In the genomic region with DNA sequence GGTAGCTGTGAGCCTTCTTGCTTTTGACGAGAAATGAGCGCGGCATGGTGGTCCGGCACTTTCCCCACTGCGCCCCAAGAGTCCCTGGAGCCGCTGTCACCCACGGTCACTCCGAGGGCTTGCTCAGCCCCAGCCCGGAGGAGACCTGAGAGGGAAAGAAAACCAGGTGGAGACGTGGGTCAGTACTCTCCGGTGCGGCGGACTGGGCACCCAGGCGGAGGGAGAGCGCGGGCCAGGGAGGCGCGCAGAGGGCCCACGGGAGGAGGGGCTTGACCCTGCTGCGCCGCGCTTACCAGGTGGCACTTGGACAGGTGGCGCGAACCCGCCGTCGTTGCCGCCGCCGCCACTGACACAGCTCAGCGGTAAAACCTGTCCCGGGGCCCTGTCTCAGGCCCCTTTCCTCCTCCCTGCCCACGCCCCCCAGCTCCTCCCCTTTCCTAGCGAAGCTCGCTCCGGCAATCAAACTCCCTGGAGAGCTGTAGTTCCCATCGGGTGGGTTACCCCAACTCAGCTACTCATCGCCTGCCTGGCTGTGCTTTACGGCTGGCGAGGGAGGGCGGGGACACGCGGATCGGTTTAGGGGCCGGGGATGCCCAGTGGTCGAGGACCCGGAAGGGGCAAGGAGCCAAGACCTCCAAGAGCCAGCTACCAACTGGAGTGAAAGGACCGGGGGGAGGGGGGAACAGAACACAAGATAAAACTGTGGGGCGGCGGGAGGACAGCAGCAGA, we compare ENCODE assay signal across 1 cellular context.
TF ChIP-seq lines count a peak whose summit lies in the region.

No MANE protein-coding gene starts in this region.

TF ChIP-seq in GM12878, 131 proteins besides CTCF, POLR2A, EP300 and RAD21 (continued from another document):
- TF ChIP-seq MEF2B (IDR thresholded peaks at IDR 0.05; ENCODE audit: partially characterized antibody, poor library complexity, severe bottlenecking) (peak; percentile 85), TCF3 (IDR thresholded peaks at IDR 0.05; ENCODE audit: borderline replicate concordance, insufficient read depth, low read depth, low read length) (0 out of 2 replicates have a peak, but pooled peaks have one; percentile 44), RB1 (IDR thresholded peaks at IDR 0.05; ENCODE audit: borderline replicate concordance) (0 out of 2 replicates have a peak, but pooled peaks have one; percentile 47), KLF5 (IDR thresholded peaks at IDR 0.05; ENCODE audit: partially characterized antibody) (no peak), CREB1 (IDR thresholded peaks at IDR 0.05; ENCODE audit: low read depth) (0 out of 2 replicates have a peak, but pooled peaks have one; percentile 2), NKRF (conservative IDR thresholded peaks at IDR 0.05) (peak; percentile 74), ZNF274 (IDR thresholded peaks at IDR 0.05; ENCODE audit: insufficient read depth, insufficient read length) (no peak), FOXM1 (IDR thresholded peaks at IDR 0.05; ENCODE audit: low read depth, low read length) (no peak), IKZF1 (conservative IDR thresholded peaks at IDR 0.05) (peak; percentile 50; the same call in 1 of the 2 replicates), CHD1 (IDR thresholded peaks at IDR 0.05; ENCODE audit: low read depth, low read length) (0 out of 2 replicates have a peak, but pooled peaks have one; percentile 7), TCF12 (IDR thresholded peaks at IDR 0.05; ENCODE audit: low read depth, low read length) (0 out of 2 replicates have a peak, but pooled peaks have one; percentile 39), PKNOX1 (IDR thresholded peaks at IDR 0.05) (0 out of 2 replicates have a peak, but pooled peaks have one; percentile 6), GATAD2B (conservative IDR thresholded peaks at IDR 0.05; ENCODE audit: low read depth) (peak; percentile 74), ZNF384 (IDR thresholded peaks at IDR 0.05; ENCODE audit: borderline replicate concordance, low read depth, low read length) (no peak), POLR2AphosphoS2 (IDR thresholded peaks at IDR 0.05; ENCODE audit: low read depth, low read length) (no peak), STAT1 (conservative IDR thresholded peaks at IDR 0.05) (no peak), DPF2 (IDR thresholded peaks at IDR 0.05) (peak; percentile 49), BHLHE40 (IDR thresholded peaks at IDR 0.05; ENCODE audit: borderline replicate concordance in 1 of 2, low read depth in 2 of 2, low read length in 1 of 2) (peak in 1 of 2 experiments; percentile 10; a peak in 1 of 4 replicates), EGR1 (IDR thresholded peaks at IDR 0.05; ENCODE audit: borderline replicate concordance in 1 of 2, low read depth in 2 of 2, low read length in 2 of 2) (peak in 1 of 2 experiments; percentile 25; a peak in 1 of 3 replicates), MXI1 (IDR thresholded peaks at IDR 0.05; ENCODE audit: low read depth, low read length) (peak; percentile 26; the same call in 1 of the 2 replicates), BACH1 (IDR thresholded peaks at IDR 0.05; ENCODE audit: borderline replicate concordance) (0 out of 2 replicates have a peak, but pooled peaks have one; percentile 23), NFYA (IDR thresholded peaks at IDR 0.05; ENCODE audit: borderline replicate concordance, low read depth, low read length) (no peak), ZNF207 (IDR thresholded peaks at IDR 0.05; ENCODE audit: borderline replicate concordance) (peak; percentile 62; the same call in 1 of the 2 replicates), NR2F1 (conservative IDR thresholded peaks at IDR 0.05) (0 out of 2 replicates have a peak, but pooled peaks have one; percentile 61), IKZF2 (IDR thresholded peaks at IDR 0.05) (peak in 1 of 2 experiments; percentile 42; a peak in 2 of 4 replicates), CEBPB (IDR thresholded peaks at IDR 0.05; ENCODE audit: borderline replicate concordance in 1 of 2, low read depth in 2 of 2, low read length in 2 of 2) (no peak), EED (IDR thresholded peaks at IDR 0.05; ENCODE audit: low read depth) (peak; percentile 5), GABPA (IDR thresholded peaks at IDR 0.05; ENCODE audit: low read depth) (no peak)
- TF ChIP-seq, protein P1, sequence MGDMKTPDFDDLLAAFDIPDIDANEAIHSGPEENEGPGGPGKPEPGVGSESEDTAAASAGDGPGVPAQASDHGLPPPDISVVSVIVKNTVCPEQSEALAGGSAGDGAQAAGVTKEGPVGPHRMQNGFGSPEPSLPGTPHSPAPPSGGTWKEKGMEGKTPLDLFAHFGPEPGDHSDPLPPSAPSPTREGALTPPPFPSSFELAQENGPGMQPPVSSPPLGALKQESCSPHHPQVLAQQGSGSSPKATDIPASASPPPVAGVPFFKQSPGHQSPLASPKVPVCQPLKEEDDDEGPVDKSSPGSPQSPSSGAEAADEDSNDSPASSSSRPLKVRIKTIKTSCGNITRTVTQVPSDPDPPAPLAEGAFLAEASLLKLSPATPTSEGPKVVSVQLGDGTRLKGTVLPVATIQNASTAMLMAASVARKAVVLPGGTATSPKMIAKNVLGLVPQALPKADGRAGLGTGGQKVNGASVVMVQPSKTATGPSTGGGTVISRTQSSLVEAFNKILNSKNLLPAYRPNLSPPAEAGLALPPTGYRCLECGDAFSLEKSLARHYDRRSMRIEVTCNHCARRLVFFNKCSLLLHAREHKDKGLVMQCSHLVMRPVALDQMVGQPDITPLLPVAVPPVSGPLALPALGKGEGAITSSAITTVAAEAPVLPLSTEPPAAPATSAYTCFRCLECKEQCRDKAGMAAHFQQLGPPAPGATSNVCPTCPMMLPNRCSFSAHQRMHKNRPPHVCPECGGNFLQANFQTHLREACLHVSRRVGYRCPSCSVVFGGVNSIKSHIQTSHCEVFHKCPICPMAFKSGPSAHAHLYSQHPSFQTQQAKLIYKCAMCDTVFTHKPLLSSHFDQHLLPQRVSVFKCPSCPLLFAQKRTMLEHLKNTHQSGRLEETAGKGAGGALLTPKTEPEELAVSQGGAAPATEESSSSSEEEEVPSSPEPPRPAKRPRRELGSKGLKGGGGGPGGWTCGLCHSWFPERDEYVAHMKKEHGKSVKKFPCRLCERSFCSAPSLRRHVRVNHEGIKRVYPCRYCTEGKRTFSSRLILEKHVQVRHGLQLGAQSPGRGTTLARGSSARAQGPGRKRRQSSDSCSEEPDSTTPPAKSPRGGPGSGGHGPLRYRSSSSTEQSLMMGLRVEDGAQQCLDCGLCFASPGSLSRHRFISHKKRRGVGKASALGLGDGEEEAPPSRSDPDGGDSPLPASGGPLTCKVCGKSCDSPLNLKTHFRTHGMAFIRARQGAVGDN (IDR thresholded peaks at IDR 0.05), result 0 out of 2 replicates have a peak, but pooled peaks have one; percentile 25
- TF ChIP-seq, protein P2, sequence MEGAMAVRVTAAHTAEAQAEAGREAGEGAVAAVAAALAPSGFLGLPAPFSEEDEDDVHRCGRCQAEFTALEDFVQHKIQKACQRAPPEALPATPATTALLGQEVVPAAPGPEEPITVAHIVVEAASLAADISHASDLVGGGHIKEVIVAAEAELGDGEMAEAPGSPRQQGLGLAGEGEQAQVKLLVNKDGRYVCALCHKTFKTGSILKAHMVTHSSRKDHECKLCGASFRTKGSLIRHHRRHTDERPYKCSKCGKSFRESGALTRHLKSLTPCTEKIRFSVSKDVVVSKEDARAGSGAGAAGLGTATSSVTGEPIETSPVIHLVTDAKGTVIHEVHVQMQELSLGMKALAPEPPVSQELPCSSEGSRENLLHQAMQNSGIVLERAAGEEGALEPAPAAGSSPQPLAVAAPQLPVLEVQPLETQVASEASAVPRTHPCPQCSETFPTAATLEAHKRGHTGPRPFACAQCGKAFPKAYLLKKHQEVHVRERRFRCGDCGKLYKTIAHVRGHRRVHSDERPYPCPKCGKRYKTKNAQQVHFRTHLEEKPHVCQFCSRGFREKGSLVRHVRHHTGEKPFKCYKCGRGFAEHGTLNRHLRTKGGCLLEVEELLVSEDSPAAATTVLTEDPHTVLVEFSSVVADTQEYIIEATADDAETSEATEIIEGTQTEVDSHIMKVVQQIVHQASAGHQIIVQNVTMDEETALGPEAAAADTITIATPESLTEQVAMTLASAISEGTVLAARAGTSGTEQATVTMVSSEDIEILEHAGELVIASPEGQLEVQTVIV (IDR thresholded peaks at IDR 0.05; ENCODE audit: borderline replicate concordance, partially characterized antibody), result peak; percentile 98
- TF ChIP-seq, protein P3, sequence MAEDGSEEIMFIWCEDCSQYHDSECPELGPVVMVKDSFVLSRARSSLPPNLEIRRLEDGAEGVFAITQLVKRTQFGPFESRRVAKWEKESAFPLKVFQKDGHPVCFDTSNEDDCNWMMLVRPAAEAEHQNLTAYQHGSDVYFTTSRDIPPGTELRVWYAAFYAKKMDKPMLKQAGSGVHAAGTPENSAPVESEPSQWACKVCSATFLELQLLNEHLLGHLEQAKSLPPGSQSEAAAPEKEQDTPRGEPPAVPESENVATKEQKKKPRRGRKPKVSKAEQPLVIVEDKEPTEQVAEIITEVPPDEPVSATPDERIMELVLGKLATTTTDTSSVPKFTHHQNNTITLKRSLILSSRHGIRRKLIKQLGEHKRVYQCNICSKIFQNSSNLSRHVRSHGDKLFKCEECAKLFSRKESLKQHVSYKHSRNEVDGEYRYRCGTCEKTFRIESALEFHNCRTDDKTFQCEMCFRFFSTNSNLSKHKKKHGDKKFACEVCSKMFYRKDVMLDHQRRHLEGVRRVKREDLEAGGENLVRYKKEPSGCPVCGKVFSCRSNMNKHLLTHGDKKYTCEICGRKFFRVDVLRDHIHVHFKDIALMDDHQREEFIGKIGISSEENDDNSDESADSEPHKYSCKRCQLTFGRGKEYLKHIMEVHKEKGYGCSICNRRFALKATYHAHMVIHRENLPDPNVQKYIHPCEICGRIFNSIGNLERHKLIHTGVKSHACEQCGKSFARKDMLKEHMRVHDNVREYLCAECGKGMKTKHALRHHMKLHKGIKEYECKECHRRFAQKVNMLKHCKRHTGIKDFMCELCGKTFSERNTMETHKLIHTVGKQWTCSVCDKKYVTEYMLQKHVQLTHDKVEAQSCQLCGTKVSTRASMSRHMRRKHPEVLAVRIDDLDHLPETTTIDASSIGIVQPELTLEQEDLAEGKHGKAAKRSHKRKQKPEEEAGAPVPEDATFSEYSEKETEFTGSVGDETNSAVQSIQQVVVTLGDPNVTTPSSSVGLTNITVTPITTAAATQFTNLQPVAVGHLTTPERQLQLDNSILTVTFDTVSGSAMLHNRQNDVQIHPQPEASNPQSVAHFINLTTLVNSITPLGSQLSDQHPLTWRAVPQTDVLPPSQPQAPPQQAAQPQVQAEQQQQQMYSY (CRISPR knock-in tag; IDR thresholded peaks at IDR 0.05), result no peak
- TF ChIP-seq, protein P4, sequence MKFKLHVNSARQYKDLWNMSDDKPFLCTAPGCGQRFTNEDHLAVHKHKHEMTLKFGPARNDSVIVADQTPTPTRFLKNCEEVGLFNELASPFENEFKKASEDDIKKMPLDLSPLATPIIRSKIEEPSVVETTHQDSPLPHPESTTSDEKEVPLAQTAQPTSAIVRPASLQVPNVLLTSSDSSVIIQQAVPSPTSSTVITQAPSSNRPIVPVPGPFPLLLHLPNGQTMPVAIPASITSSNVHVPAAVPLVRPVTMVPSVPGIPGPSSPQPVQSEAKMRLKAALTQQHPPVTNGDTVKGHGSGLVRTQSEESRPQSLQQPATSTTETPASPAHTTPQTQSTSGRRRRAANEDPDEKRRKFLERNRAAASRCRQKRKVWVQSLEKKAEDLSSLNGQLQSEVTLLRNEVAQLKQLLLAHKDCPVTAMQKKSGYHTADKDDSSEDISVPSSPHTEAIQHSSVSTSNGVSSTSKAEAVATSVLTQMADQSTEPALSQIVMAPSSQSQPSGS (IDR thresholded peaks at IDR 0.05; ENCODE audit: low read length), result no peak
- TF ChIP-seq, protein P5, sequence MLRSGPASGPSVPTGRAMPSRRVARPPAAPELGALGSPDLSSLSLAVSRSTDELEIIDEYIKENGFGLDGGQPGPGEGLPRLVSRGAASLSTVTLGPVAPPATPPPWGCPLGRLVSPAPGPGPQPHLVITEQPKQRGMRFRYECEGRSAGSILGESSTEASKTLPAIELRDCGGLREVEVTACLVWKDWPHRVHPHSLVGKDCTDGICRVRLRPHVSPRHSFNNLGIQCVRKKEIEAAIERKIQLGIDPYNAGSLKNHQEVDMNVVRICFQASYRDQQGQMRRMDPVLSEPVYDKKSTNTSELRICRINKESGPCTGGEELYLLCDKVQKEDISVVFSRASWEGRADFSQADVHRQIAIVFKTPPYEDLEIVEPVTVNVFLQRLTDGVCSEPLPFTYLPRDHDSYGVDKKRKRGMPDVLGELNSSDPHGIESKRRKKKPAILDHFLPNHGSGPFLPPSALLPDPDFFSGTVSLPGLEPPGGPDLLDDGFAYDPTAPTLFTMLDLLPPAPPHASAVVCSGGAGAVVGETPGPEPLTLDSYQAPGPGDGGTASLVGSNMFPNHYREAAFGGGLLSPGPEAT (IDR thresholded peaks at IDR 0.05; ENCODE audit: low read depth), result 0 out of 2 replicates have a peak, but pooled peaks have one; percentile 19
